1 cellular context compared by ENCODE assay signal in the genomic region with DNA sequence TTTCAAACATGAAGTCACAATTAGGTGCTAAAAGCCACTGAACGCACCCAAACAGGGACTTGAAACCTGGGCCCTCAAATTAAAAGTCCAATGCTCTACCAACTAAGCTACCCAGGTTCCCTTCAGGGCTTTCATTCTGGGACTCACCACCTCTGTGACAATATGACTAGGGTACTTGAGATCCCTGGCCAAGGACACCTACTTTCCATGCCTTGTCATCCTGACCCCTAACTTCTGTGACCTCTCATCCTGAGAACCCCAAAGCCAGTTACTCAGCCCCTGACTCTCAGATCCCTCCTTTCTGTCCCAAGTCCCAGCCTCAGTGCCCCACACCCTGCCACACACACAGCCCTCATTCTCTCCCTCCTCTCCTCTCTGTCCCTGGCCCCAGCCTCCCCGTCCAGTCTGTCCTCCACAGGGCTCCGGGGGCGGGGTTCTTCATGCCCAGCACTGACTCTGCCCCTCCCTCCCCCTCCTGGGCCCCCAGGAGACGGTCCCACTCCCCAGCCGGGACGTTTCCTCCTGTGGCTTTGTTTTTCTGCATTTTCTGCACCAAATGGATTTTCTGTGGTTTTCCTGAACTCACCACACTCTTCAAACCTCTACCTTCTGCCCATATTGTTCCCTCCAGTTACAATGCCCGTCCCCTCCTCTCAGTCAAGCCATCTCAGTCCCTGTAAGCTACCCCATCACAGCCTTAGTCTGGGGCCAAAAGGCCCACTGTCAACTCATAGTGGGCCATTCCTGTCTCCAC.
TF ChIP-seq lines count a peak whose summit lies in the region.

No MANE protein-coding gene starts in this region.

TF ChIP-seq in HepG2, 621 proteins besides CTCF, POLR2A, EP300 and RAD21:
- TF ChIP-seq ZNF431 (CRISPR knock-in tag; IDR thresholded peaks at IDR 0.05; ENCODE audit: borderline replicate concordance, low read depth) (no peak), NRL (CRISPR knock-in tag; IDR thresholded peaks at IDR 0.05; ENCODE audit: borderline replicate concordance) (no peak)
- TF ChIP-seq, protein P1, sequence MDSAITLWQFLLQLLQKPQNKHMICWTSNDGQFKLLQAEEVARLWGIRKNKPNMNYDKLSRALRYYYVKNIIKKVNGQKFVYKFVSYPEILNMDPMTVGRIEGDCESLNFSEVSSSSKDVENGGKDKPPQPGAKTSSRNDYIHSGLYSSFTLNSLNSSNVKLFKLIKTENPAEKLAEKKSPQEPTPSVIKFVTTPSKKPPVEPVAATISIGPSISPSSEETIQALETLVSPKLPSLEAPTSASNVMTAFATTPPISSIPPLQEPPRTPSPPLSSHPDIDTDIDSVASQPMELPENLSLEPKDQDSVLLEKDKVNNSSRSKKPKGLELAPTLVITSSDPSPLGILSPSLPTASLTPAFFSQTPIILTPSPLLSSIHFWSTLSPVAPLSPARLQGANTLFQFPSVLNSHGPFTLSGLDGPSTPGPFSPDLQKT (CRISPR knock-in tag; IDR thresholded peaks at IDR 0.05; ENCODE audit: borderline replicate concordance), result no peak
TF ChIP-seq in HepG2: peak in this region for 0.
